ENCODE assay signal across 18 cellular contexts in the genomic region with DNA sequence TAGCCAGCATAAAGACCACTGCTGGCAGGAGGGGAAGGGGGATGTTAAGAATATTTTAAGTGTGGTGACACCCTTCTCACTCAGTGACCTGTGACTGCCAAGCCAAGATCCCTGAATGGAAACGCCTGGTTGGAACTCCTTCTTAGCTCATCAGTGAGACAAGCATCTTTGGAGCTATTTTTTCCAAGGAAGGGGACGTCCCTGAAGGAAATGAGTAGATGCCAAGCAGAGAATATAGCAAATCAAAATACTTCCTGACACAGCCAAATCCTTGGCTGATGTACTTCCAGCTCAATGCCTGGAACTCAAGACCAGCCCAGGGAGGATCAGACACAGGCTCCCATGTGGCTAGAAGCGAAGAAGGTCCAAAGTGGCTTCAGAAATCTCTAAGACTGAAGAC.
DNase-seq lines count a peak whose midpoint lies in the region; ATAC-seq, FAIRE-seq and TF ChIP-seq lines count a peak whose summit lies in the region.
"Had no signal": no experiment of that assay in that cellular context is flagged by ENCODE, and none has a peak within 500 bp of the region (broad histone marks: within the 10 kb centered on the region; RNA-seq: fewer than 3 reads in every experiment).

No MANE protein-coding gene starts in this region.

- CTCF ChIA-PET in MCF 10A (lab: Yijun Ruan, JAX) = interaction anchor here (0.6 to 3.7 kb wide), 4 partner anchors 33 to 103 kb away, joined by 4 to 18 read pairs (median 10); no protein-coding TSS in a partner anchor
- CTCF ChIA-PET in Caco-2 (lab: Charles Lee) = no interaction called here

- H3K36me3 ChIP-seq in breast epithelium = no peaks in the 10 kb centered on the region
- H3K36me3 ChIP-seq in sigmoid colon = no peaks in the 10 kb centered on the region
- H3K36me3 ChIP-seq in Caco-2 (ENCODE audit: control insufficient read depth, insufficient read depth, low read length) = peaks cover 1% of the 10 kb centered on the region; the same call in 1 of the 2 replicates
- H3K36me3 ChIP-seq: ovary had no signal

- H3K4me3 Mint-ChIP-seq in MCF 10A (ENCODE audit: unreplicated experiment) (no peak overlapping the region), Caco-2 (ENCODE audit: unreplicated experiment) (no peak overlapping the region)
- no peak overlapping the region for H3K4me3 Mint-ChIP-seq in activated T-helper 1 cell treated with anti-CD3 and anti-CD28 coated beads, Interleukin-12 subunit alpha, Interleukin-12 subunit beta, Interleukin-2, Interleukin-4 antibody, amounts not matched to agents 30 ng/mL and 10 ng/mL and 1 ng/mL, durations not matched to agents 14 hours and 24 hours and 36 hours
- H3K4me3 Mint-ChIP-seq: activated naive CD8-positive, alpha-beta T cell treated with anti-CD3 and anti-CD28 coated beads, Interleukin-2, amount 10 ng/mL, durations not matched to agents 7 days and 5 days; CD8-positive, alpha-beta T cell; stimulated activated naive B cell treated with anti-CD40 and anti-IgM and Interleukin-4, amounts not matched to agents 10 μg/mL and 1 μg/mL and 100 μg/mL, for 72 hours; WTC11 had no signal

- H3K4me1 Mint-ChIP-seq in MCF 10A (ENCODE audit: insufficient read depth, unreplicated experiment) = peaks cover 19% of the 10 kb centered on the region
- peaks cover 49% of the 10 kb centered on the region for H3K4me1 Mint-ChIP-seq in Caco-2 (ENCODE audit: low read depth, unreplicated experiment)
- no peaks in the 10 kb centered on the region for H3K4me1 Mint-ChIP-seq in activated T-helper 1 cell treated with anti-CD3 and anti-CD28 coated beads, Interleukin-12 subunit alpha, Interleukin-12 subunit beta, Interleukin-2, Interleukin-4 antibody, amounts not matched to agents 30 ng/mL and 10 ng/mL and 1 ng/mL, durations not matched to agents 14 hours and 24 hours and 36 hours (ENCODE audit: low read depth)
- H3K4me1 Mint-ChIP-seq: activated naive CD8-positive, alpha-beta T cell treated with anti-CD3 and anti-CD28 coated beads, Interleukin-2, amount 10 ng/mL, durations not matched to agents 7 days and 5 days had no signal

- no peaks in the 10 kb centered on the region for H3K27me3 Mint-ChIP-seq in MCF 10A (ENCODE audit: insufficient read depth, unreplicated experiment)
- H3K27me3 Mint-ChIP-seq in Caco-2 (ENCODE audit: insufficient read depth, unreplicated experiment) = no peaks in the 10 kb centered on the region
- no peaks in the 10 kb centered on the region for H3K27me3 Mint-ChIP-seq in activated T-helper 1 cell treated with anti-CD3 and anti-CD28 coated beads, Interleukin-12 subunit alpha, Interleukin-12 subunit beta, Interleukin-2, Interleukin-4 antibody, amounts not matched to agents 30 ng/mL and 10 ng/mL and 1 ng/mL, durations not matched to agents 14 hours and 24 hours and 36 hours (ENCODE audit: insufficient read depth)

- whole genome bisulfite sequencing in sigmoid colon, 2 donors = 75 to 80% methylated on average over 3 of the region's 3 CpGs

- H3K27me3 ChIP-seq in breast epithelium (no peaks in the 10 kb centered on the region), layer of hippocampus (ENCODE audit: control insufficient read depth, insufficient read depth, low read length) (no peaks in the 10 kb centered on the region), sigmoid colon (no peaks in the 10 kb centered on the region), Caco-2 (replicated peaks; ENCODE audit: control insufficient read depth, insufficient read depth, low read length) (no peaks in the 10 kb centered on the region)
- H3K27me3 ChIP-seq: ovary had no signal

- no peak for ATAC-seq in HG02763 (IDR thresholded peaks at IDR 0.05; ENCODE audit: unreplicated experiment)
- ATAC-seq: CD8-positive, alpha-beta T cell; stimulated activated naive B cell treated with anti-CD40 and anti-IgM and Interleukin-4, amounts not matched to agents 10 μg/mL and 1 μg/mL and 100 μg/mL, for 72 hours; WTC11 had no signal

- H3K9me3 Mint-ChIP-seq in MCF 10A (ENCODE audit: unreplicated experiment) (no peaks in the 10 kb centered on the region), Caco-2 (ENCODE audit: unreplicated experiment) (no peaks in the 10 kb centered on the region)
- no peaks in the 10 kb centered on the region for H3K9me3 Mint-ChIP-seq in activated T-helper 1 cell treated with anti-CD3 and anti-CD28 coated beads, Interleukin-12 subunit alpha, Interleukin-12 subunit beta, Interleukin-2, Interleukin-4 antibody, amounts not matched to agents 30 ng/mL and 10 ng/mL and 1 ng/mL, durations not matched to agents 14 hours and 24 hours and 36 hours
- H3K9me3 Mint-ChIP-seq: activated naive CD8-positive, alpha-beta T cell treated with anti-CD3 and anti-CD28 coated beads, Interleukin-2, amount 10 ng/mL, durations not matched to agents 7 days and 5 days; CD8-positive, alpha-beta T cell; stimulated activated naive B cell treated with anti-CD40 and anti-IgM and Interleukin-4, amounts not matched to agents 10 μg/mL and 1 μg/mL and 100 μg/mL, for 72 hours had no signal

- no peak overlapping the region for H3K27ac Mint-ChIP-seq in MCF 10A (ENCODE audit: low read depth, unreplicated experiment)
- no peak overlapping the region for H3K27ac Mint-ChIP-seq in Caco-2 (ENCODE audit: unreplicated experiment)
- H3K27ac Mint-ChIP-seq in activated T-helper 1 cell treated with anti-CD3 and anti-CD28 coated beads, Interleukin-12 subunit alpha, Interleukin-12 subunit beta, Interleukin-2, Interleukin-4 antibody, amounts not matched to agents 30 ng/mL and 10 ng/mL and 1 ng/mL, durations not matched to agents 14 hours and 24 hours and 36 hours = no peak overlapping the region
- H3K27ac Mint-ChIP-seq: activated naive CD8-positive, alpha-beta T cell treated with anti-CD3 and anti-CD28 coated beads, Interleukin-2, amount 10 ng/mL, durations not matched to agents 7 days and 5 days; CD8-positive, alpha-beta T cell; stimulated activated naive B cell treated with anti-CD40 and anti-IgM and Interleukin-4, amounts not matched to agents 10 μg/mL and 1 μg/mL and 100 μg/mL, for 72 hours had no signal

- TF ChIP-seq CTCF in breast epithelium (IDR thresholded peaks at IDR 0.05) (no peak), MCF 10A (IDR thresholded peaks at IDR 0.05; ENCODE audit: unreplicated experiment) (no peak), sigmoid colon (IDR thresholded peaks at IDR 0.05) (no peak), Caco-2 (IDR thresholded peaks at IDR 0.05; ENCODE audit: insufficient read depth in 1 of 2, low read depth in 1 of 2, low read length in 1 of 2, severe bottlenecking in 1 of 2, unreplicated experiment in 1 of 2) (no peak)

- H3K36me3 Mint-ChIP-seq in MCF 10A (ENCODE audit: insufficient read depth, unreplicated experiment) (no peaks in the 10 kb centered on the region), Caco-2 (ENCODE audit: insufficient read depth, unreplicated experiment) (peaks cover 5% of the 10 kb centered on the region)
- H3K36me3 Mint-ChIP-seq in activated T-helper 1 cell treated with anti-CD3 and anti-CD28 coated beads, Interleukin-12 subunit alpha, Interleukin-12 subunit beta, Interleukin-2, Interleukin-4 antibody, amounts not matched to agents 30 ng/mL and 10 ng/mL and 1 ng/mL, durations not matched to agents 14 hours and 24 hours and 36 hours (ENCODE audit: low read depth) = no peaks in the 10 kb centered on the region
- H3K36me3 Mint-ChIP-seq: activated naive CD8-positive, alpha-beta T cell treated with anti-CD3 and anti-CD28 coated beads, Interleukin-2, amount 10 ng/mL, durations not matched to agents 7 days and 5 days; CD8-positive, alpha-beta T cell; stimulated activated naive B cell treated with anti-CD40 and anti-IgM and Interleukin-4, amounts not matched to agents 10 μg/mL and 1 μg/mL and 100 μg/mL, for 72 hours had no signal

- no TSS peak for BruUV-seq in MCF 10A (replicated peaks; lab: Mats Ljungman, UMichigan)
- BruUV-seq in Caco-2 (replicated peaks; lab: Mats Ljungman, UMichigan) = no TSS peak

- FAIRE-seq in GM12891 (lab: Jason Lieb, UNC) = no peak

- no peak for DNase-seq in breast epithelium (ENCODE audit: low spot score in 2 of 2)
- no peak for DNase-seq in MCF 10A (ENCODE audit: unreplicated experiment)
- no peak for DNase-seq in sigmoid colon
- no peak for DNase-seq in Caco-2
- no peak for DNase-seq in activated T-helper 1 cell treated with anti-CD3 and anti-CD28 coated beads, Interleukin-12 subunit alpha, Interleukin-12 subunit beta, Interleukin-2, Interleukin-4 antibody, amounts not matched to agents 30 ng/mL and 10 ng/mL and 1 ng/mL, durations not matched to agents 14 hours and 24 hours and 36 hours (ENCODE audit: low spot score)
- DNase-seq in GM12891 (ENCODE audit: insufficient read length, low spot score) = no peak
- DNase-seq: activated CD8-positive, alpha-beta memory T cell treated with anti-CD3 and anti-CD28 coated beads, Interleukin-2, amount 50 U/mL, for 48 hours; activated naive CD8-positive, alpha-beta T cell treated with anti-CD3 and anti-CD28 coated beads, Interleukin-2, amount 10 ng/mL, durations not matched to agents 7 days and 5 days; CD8-positive, alpha-beta T cell; GF-D8; ovary; stimulated activated CD4-positive, alpha-beta T cell treated with anti-CD3 and anti-CD28 coated beads, Interleukin-4, amount 100 ng/mL, for 24 hours; stimulated activated naive B cell treated with anti-CD40 and anti-IgM and Interleukin-4, amounts not matched to agents 10 μg/mL and 1 μg/mL and 100 μg/mL, for 72 hours; SW 1271 had no signal

- TF ChIP-seq POLR2A in breast epithelium (IDR thresholded peaks at IDR 0.05) (no peak), sigmoid colon (IDR thresholded peaks at IDR 0.05) (no peak), GM12891 (IDR thresholded peaks at IDR 0.05; ENCODE audit: low read depth, low read length) (no peak)

- H3K27ac ChIP-seq in breast epithelium (peak overlapping the region; percentile 55 to 87), layer of hippocampus (ENCODE audit: low read depth, low read length) (peak overlapping the region; percentile 55), sigmoid colon (peak overlapping the region; percentile 84 to 98 (median 90))
- H3K27ac ChIP-seq: 22Rv1, ovary had no signal

- intact Hi-C loops in breast epithelium (cut with DNase I; ENCODE audit: low total_unique reads) = no loop called here
- intact Hi-C loops in MCF 10A (cut with micrococcal nuclease) = no loop called here
- intact Hi-C loops in sigmoid colon (cut with DNase I) = no loop called here
- intact Hi-C loops in Caco-2 (cut with micrococcal nuclease; ENCODE audit: unreplicated experiment) = no loop called here
- intact Hi-C loops in activated T-helper 1 cell treated with anti-CD3 and anti-CD28 coated beads, Interleukin-12 subunit alpha, Interleukin-12 subunit beta, Interleukin-2, Interleukin-4 antibody, amounts not matched to agents 30 ng/mL and 10 ng/mL and 1 ng/mL, durations not matched to agents 14 hours and 24 hours and 36 hours (cut with micrococcal nuclease) = no loop called here

- POLR2A ChIA-PET in MCF 10A (lab: Yijun Ruan, JAX) (interaction anchor here (0.9 kb wide), 1 partner anchor 36 kb away, joined by 3 read pairs; no protein-coding TSS in a partner anchor), Caco-2 (lab: Charles Lee) (no interaction called here)

- no peak overlapping the region for H3K4me3 ChIP-seq in breast epithelium
- no peak overlapping the region for H3K4me3 ChIP-seq in sigmoid colon
- no peak overlapping the region for H3K4me3 ChIP-seq in Caco-2 (ENCODE audit: low read depth, low read length)
- H3K4me3 ChIP-seq: ovary had no signal

- H3K9me3 ChIP-seq in breast epithelium (no peaks in the 10 kb centered on the region), sigmoid colon (no peaks in the 10 kb centered on the region), Caco-2 (no peaks in the 10 kb centered on the region)
- H3K9me3 ChIP-seq: ovary had no signal

- peak in 2 of 4 donors; percentile 57 to 62 for TF ChIP-seq EP300 in sigmoid colon (IDR thresholded peaks at IDR 0.05)

- H3K4me1 ChIP-seq in breast epithelium = peaks cover 0 to 23% of the 10 kb centered on the region in 2 donors
- peaks cover 0 to 98% (median 93%) of the 10 kb centered on the region in 4 donors for H3K4me1 ChIP-seq in sigmoid colon
- H3K4me1 ChIP-seq in Caco-2 = peaks cover 87% of the 10 kb centered on the region
